ENCODE assay signal across 8 cellular contexts in genomic region chrX:109733658-109734022, GRCh38. TPM values are rescaled to one million over a fixed set of nuclear protein-coding genes. Genes with fewer than 3 reads are reported as not detected.
A peak's percentile ranks its signal among the peaks of the same experiment; 100 is the strongest.
DNase-seq lines count a peak whose midpoint lies in the region; ATAC-seq and TF ChIP-seq lines count a peak whose summit lies in the region.

No MANE protein-coding gene starts in this region.

- peaks cover 41% of the 10 kb centered on the region for H3K79me2 ChIP-seq in OCI-LY7 (ENCODE audit: insufficient read depth, low read depth, low read length)
- H3K79me2 ChIP-seq in parathyroid adenoma: no peaks in the 10 kb centered on the region

- POLR2A ChIA-PET in OCI-LY7 (lab: Charles Lee): interaction anchor here (0.9 kb wide), 1 partner anchor 22 kb away, joined by 3 read pairs; no protein-coding TSS in a partner anchor

- BruUV-seq in OCI-LY7 (replicated peaks; lab: Mats Ljungman, UMichigan): no TSS peak

- TF ChIP-seq CTCF in GM06990 (IDR thresholded peaks at IDR 0.05; ENCODE audit: insufficient read depth, low read length, poor library complexity, severe bottlenecking): no peak
- TF ChIP-seq CTCF in OCI-LY7 (conservative IDR thresholded peaks at IDR 0.05; ENCODE audit: low read length): no peak
- no peak for TF ChIP-seq CTCF in epithelial cell of proximal tubule (conservative IDR thresholded peaks at IDR 0.05; ENCODE audit: low read depth, low read length)
- no peak for TF ChIP-seq CTCF in parathyroid adenoma (IDR thresholded peaks at IDR 0.05)

- H3K9me2 ChIP-seq in OCI-LY7 (ENCODE audit: insufficient read depth, low read length): no peaks in the 10 kb centered on the region

- H3K36me3 ChIP-seq in GM06990 (ENCODE audit: control insufficient read depth, insufficient read depth, low read length): no peaks in the 10 kb centered on the region
- H3K36me3 ChIP-seq in OCI-LY7 (ENCODE audit: insufficient read depth, low read length): peaks cover 15% of the 10 kb centered on the region
- H3K36me3 ChIP-seq in parathyroid adenoma (ENCODE audit: control insufficient read depth, insufficient read depth, low read length): no peaks in the 10 kb centered on the region

- peaks cover 9% of the 10 kb centered on the region; the same call in 1 of the 2 replicates for H4K20me1 ChIP-seq in OCI-LY7 (ENCODE audit: insufficient read depth, low read length)

- CTCF ChIA-PET in OCI-LY7 (lab: Charles Lee; ENCODE audit: unreplicated experiment): no interaction called here

- H3K9ac ChIP-seq in parathyroid adenoma: no peak overlapping the region

- H3K27ac ChIP-seq in OCI-LY7 (ENCODE audit: low read depth, low read length, poor library complexity, severe bottlenecking) (peak overlapping the region; percentile 30), parathyroid adenoma (peak overlapping the region; percentile 63)

- no peak for ATAC-seq in GM21717 (IDR thresholded peaks at IDR 0.05; ENCODE audit: unreplicated experiment)

- intact Hi-C loops in OCI-LY7 (cut with micrococcal nuclease; ENCODE audit: unreplicated experiment): no loop called here
- intact Hi-C loops in head of caudate nucleus (cut with DNase I): no loop called here

- H3K4me3 ChIP-seq in GM06990 (replicated peaks; ENCODE audit: low read depth, low read length) (peak overlapping the region; percentile 69), OCI-LY7 (ENCODE audit: low read depth, low read length, poor library complexity, severe bottlenecking) (peak overlapping the region; percentile 99), epithelial cell of proximal tubule (ENCODE audit: low read depth, low read length) (peak overlapping the region; percentile 89), parathyroid adenoma (ENCODE audit: low read depth, low read length) (peak overlapping the region; percentile 72)

- H3K4me2 ChIP-seq in OCI-LY7 (ENCODE audit: low read length) (peak overlapping the region; percentile 80), parathyroid adenoma (ENCODE audit: low read length) (peak overlapping the region; percentile 61)

- no peaks in the 10 kb centered on the region for H3K27me3 ChIP-seq in GM06990 (replicated peaks; ENCODE audit: control insufficient read depth, insufficient read depth, low read length)
- no peaks in the 10 kb centered on the region for H3K27me3 ChIP-seq in parathyroid adenoma (ENCODE audit: control insufficient read depth, insufficient read depth, low read length)

- DNase-seq in GM06990 (ENCODE audit: extremely low read depth, insufficient read length) (no peak), OCI-LY7 (ENCODE audit: low spot score) (no peak), epithelial cell of proximal tubule (ENCODE audit: low read depth) (no peak), head of caudate nucleus (no peak), NCI-H2107 (lab: John Stamatoyannopoulos, UW) (no peak), NCI-H2227 treated with DMSO at 0.1 percent for 48 hours (lab: John Stamatoyannopoulos, UW) (no peak)

- H3K4me1 ChIP-seq in OCI-LY7 (ENCODE audit: insufficient read depth, low read length, poor library complexity, severe bottlenecking): peaks cover 21% of the 10 kb centered on the region
- no peaks in the 10 kb centered on the region for H3K4me1 ChIP-seq in parathyroid adenoma

- H3K9me3 ChIP-seq in OCI-LY7 (ENCODE audit: low read length): no peaks in the 10 kb centered on the region
- no peaks in the 10 kb centered on the region for H3K9me3 ChIP-seq in parathyroid adenoma (ENCODE audit: control insufficient read depth, low read length)

- H2AFZ ChIP-seq in OCI-LY7 (ENCODE audit: low read length) (peak overlapping the region; percentile 93), parathyroid adenoma (peak overlapping the region; percentile 83)

RNA-seq across cellular contexts. Expression of gene ACSL4, which starts 0.6 kb away (rescaled TPM):
- total RNA-seq in OCI-LY7 (2014; rRNA removed; shearing (Covaris generic)): 18.0 and 18.4 TPM in 2 replicates
- total RNA-seq in OCI-LY7 (2022): 25.2 and 35.4 TPM in 2 replicates
- total RNA-seq in epithelial cell of proximal tubule: 66.9 and 75.2 TPM in 2 replicates
